In the genomic region with DNA sequence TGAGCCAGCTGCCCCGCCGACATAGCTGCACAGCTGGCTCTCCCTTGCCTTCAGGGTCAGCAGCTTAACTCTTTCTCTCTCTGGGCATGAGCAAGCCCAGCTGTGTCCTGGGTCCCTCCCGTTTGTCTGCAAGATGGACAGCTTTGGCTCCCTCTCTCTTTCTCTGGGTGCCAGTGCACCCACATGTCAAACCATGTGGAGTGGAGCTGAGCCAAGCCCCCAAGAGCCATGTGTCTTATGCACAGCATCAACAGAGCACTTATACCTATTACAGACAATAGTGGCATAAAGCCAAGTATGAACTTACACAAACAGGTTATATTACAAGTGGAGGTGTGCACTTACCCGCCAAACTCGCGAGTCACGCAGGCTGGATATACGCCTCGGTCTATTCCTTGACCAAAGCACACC, we compare ENCODE assay signal across 8 cellular contexts. TPM values are rescaled to one million over a fixed set of nuclear protein-coding genes. Genes with fewer than 3 reads are reported as not detected.
DNase-seq lines count a peak whose midpoint lies in the region; ATAC-seq lines count a peak whose summit lies in the region.

No MANE protein-coding gene starts in this region.

- no peaks in the 10 kb centered on the region for H3K36me3 Mint-ChIP-seq in activated CD4-positive, alpha-beta T cell treated with anti-CD3 and anti-CD28 coated beads for 36 hours (ENCODE audit: low read depth)
- no peaks in the 10 kb centered on the region for H3K36me3 Mint-ChIP-seq in activated T-helper 2 cell treated with anti-CD3 and anti-CD28 coated beads, Interferon-gamma antibody, Interleukin-2, Interleukin-4, amounts not matched to agents 10 μg/mL and 5 μg/mL and 100 μg/mL, durations not matched to agents 14 hours and 24 hours and 36 hours (ENCODE audit: low read depth)

- CTCF ChIA-PET in activated CD4-positive, alpha-beta T cell treated with anti-CD3 and anti-CD28 coated beads for 36 hours (lab: Charles Lee): interaction anchor here (0.6 to 2.1 kb wide), 5 partner anchors 24 to 386 kb away, joined by 3 to 11 read pairs (median 3); no protein-coding TSS in a partner anchor

- peak; percentile 75 for ATAC-seq in activated CD4-positive, alpha-beta T cell treated with anti-CD3 and anti-CD28 coated beads for 36 hours

- in situ Hi-C loops in T47D (cut with HindIII; ENCODE audit: low pct_unique_long_range_greater_than_20kb, low sequenced_read_pairs): no loop called here

- H3K9me3 Mint-ChIP-seq in activated CD4-positive, alpha-beta T cell treated with anti-CD3 and anti-CD28 coated beads for 36 hours (ENCODE audit: low read depth): no peaks in the 10 kb centered on the region
- no peaks in the 10 kb centered on the region for H3K9me3 Mint-ChIP-seq in activated T-helper 2 cell treated with anti-CD3 and anti-CD28 coated beads, Interferon-gamma antibody, Interleukin-2, Interleukin-4, amounts not matched to agents 10 μg/mL and 5 μg/mL and 100 μg/mL, durations not matched to agents 14 hours and 24 hours and 36 hours

- intact Hi-C loops in activated CD4-positive, alpha-beta T cell treated with anti-CD3 and anti-CD28 coated beads for 36 hours (cut with DNase I, micrococcal nuclease): loop anchor here in 1 of 2 experiments (2.0 kb wide), 1 partner anchor 386 kb away; no protein-coding TSS in a partner anchor
- intact Hi-C loops in activated T-helper 2 cell treated with anti-CD3 and anti-CD28 coated beads, Interferon-gamma antibody, Interleukin-2, Interleukin-4, amounts not matched to agents 10 μg/mL and 5 μg/mL and 100 μg/mL, durations not matched to agents 14 hours and 24 hours and 36 hours (cut with micrococcal nuclease): loop anchor here (2.0 kb wide), 1 partner anchor 386 kb away; no protein-coding TSS in a partner anchor

- H3K4me3 Mint-ChIP-seq in activated CD4-positive, alpha-beta T cell treated with anti-CD3 and anti-CD28 coated beads for 36 hours: no peak overlapping the region
- no peak overlapping the region for H3K4me3 Mint-ChIP-seq in activated T-helper 2 cell treated with anti-CD3 and anti-CD28 coated beads, Interferon-gamma antibody, Interleukin-2, Interleukin-4, amounts not matched to agents 10 μg/mL and 5 μg/mL and 100 μg/mL, durations not matched to agents 14 hours and 24 hours and 36 hours (ENCODE audit: low read depth)

- POLR2A ChIA-PET in activated CD4-positive, alpha-beta T cell treated with anti-CD3 and anti-CD28 coated beads for 36 hours (lab: Charles Lee): interaction anchor here (0.6 kb wide), 1 partner anchor 18 kb away, joined by 3 read pairs; no protein-coding TSS in a partner anchor

- peaks cover 5% of the 10 kb centered on the region for H3K27me3 Mint-ChIP-seq in activated CD4-positive, alpha-beta T cell treated with anti-CD3 and anti-CD28 coated beads for 36 hours
- H3K27me3 Mint-ChIP-seq in activated T-helper 2 cell treated with anti-CD3 and anti-CD28 coated beads, Interferon-gamma antibody, Interleukin-2, Interleukin-4, amounts not matched to agents 10 μg/mL and 5 μg/mL and 100 μg/mL, durations not matched to agents 14 hours and 24 hours and 36 hours (ENCODE audit: low read depth): peaks cover 18% of the 10 kb centered on the region

- peak; percentile 47 for DNase-seq in activated CD4-positive, alpha-beta T cell treated with anti-CD3 and anti-CD28 coated beads for 36 hours
- DNase-seq in activated CD4-positive, alpha-beta T cell treated with anti-CD3 and anti-CD28 coated beads for 4 hours: no peak
- DNase-seq in NCI-H1694 (lab: John Stamatoyannopoulos, UW) (peak; percentile 15), T47D (ENCODE audit: low read depth in 1 of 2, low spot score in 1 of 2) (peak; percentile 14 to 48), myocyte (ENCODE audit: low read depth) (peak; percentile 76), cerebellum (ENCODE audit: low spot score) (no peak), mesenteric fat pad (ENCODE audit: low spot score) (no peak)
- no peak for DNase-seq in activated T-helper 2 cell treated with anti-CD3 and anti-CD28 coated beads, Interferon-gamma antibody, Interleukin-2, Interleukin-4, amounts not matched to agents 10 μg/mL and 5 μg/mL and 100 μg/mL, durations not matched to agents 14 hours and 24 hours and 36 hours (ENCODE audit: low spot score)

- H3K4me1 Mint-ChIP-seq in activated CD4-positive, alpha-beta T cell treated with anti-CD3 and anti-CD28 coated beads for 36 hours: no peaks in the 10 kb centered on the region
- no peaks in the 10 kb centered on the region for H3K4me1 Mint-ChIP-seq in activated T-helper 2 cell treated with anti-CD3 and anti-CD28 coated beads, Interferon-gamma antibody, Interleukin-2, Interleukin-4, amounts not matched to agents 10 μg/mL and 5 μg/mL and 100 μg/mL, durations not matched to agents 14 hours and 24 hours and 36 hours (ENCODE audit: low read depth)

- H3K27ac Mint-ChIP-seq in activated CD4-positive, alpha-beta T cell treated with anti-CD3 and anti-CD28 coated beads for 36 hours: no peak overlapping the region
- H3K27ac Mint-ChIP-seq in activated T-helper 2 cell treated with anti-CD3 and anti-CD28 coated beads, Interferon-gamma antibody, Interleukin-2, Interleukin-4, amounts not matched to agents 10 μg/mL and 5 μg/mL and 100 μg/mL, durations not matched to agents 14 hours and 24 hours and 36 hours: no peak overlapping the region

RNA-seq across cellular contexts. Expression of a gene that starts 35.7 kb away (rescaled TPM):
- total RNA-seq in activated CD4-positive, alpha-beta T cell treated with anti-CD3 and anti-CD28 coated beads for 36 hours: 10 to 100 TPM; 38.1 to 39.6 TPM
- total RNA-seq in myocyte: 18.3 and 21.0 TPM in 2 replicates
- 7.5 TPM for polyA plus RNA-seq in myocyte (2012)
- total RNA-seq in cerebellum: 27.4 TPM
- 26.5 TPM for total RNA-seq in mesenteric fat pad
- 55.9 and 61.8 TPM in 2 replicates for total RNA-seq in activated T-helper 2 cell treated with anti-CD3 and anti-CD28 coated beads, Interferon-gamma antibody, Interleukin-2, Interleukin-4, amounts not matched to agents 10 μg/mL and 5 μg/mL and 100 μg/mL, durations not matched to agents 14 hours and 24 hours and 36 hours

RNA-seq across cellular contexts. Expression of a gene that starts 49.2 kb away (rescaled TPM):
- total RNA-seq in activated CD4-positive, alpha-beta T cell treated with anti-CD3 and anti-CD28 coated beads for 36 hours: 10 to 100 TPM; 19.9 to 22.9 TPM
- total RNA-seq in myocyte (2.9 and 7.2 TPM in 2 replicates), cerebellum (3.8 TPM), mesenteric fat pad (99.7 TPM)
- polyA plus RNA-seq in myocyte (2012): 1.5 TPM
- total RNA-seq in activated T-helper 2 cell treated with anti-CD3 and anti-CD28 coated beads, Interferon-gamma antibody, Interleukin-2, Interleukin-4, amounts not matched to agents 10 μg/mL and 5 μg/mL and 100 μg/mL, durations not matched to agents 14 hours and 24 hours and 36 hours: 33.5 and 37.1 TPM in 2 replicates

Comparison
In these comparisons a context has a peak if more than half of its experiments do, and no peak if none do; other contexts are left out.
1. DNase-seq: peak in activated CD4-positive, alpha-beta T cell treated with anti-CD3 and anti-CD28 coated beads for 36 hours (single experiment), NCI-H1694 (single experiment), T47D (2 of 2) and myocyte (single experiment); none in activated CD4-positive, alpha-beta T cell treated with anti-CD3 and anti-CD28 coated beads for 4 hours (0 of 2), cerebellum (single experiment), mesenteric fat pad (single experiment) and activated T-helper 2 cell treated with anti-CD3 and anti-CD28 coated beads, Interferon-gamma antibody, Interleukin-2, Interleukin-4, amounts not matched to agents 10 μg/mL and 5 μg/mL and 100 μg/mL, durations not matched to agents 14 hours and 24 hours and 36 hours (single experiment).